In the genomic region with DNA sequence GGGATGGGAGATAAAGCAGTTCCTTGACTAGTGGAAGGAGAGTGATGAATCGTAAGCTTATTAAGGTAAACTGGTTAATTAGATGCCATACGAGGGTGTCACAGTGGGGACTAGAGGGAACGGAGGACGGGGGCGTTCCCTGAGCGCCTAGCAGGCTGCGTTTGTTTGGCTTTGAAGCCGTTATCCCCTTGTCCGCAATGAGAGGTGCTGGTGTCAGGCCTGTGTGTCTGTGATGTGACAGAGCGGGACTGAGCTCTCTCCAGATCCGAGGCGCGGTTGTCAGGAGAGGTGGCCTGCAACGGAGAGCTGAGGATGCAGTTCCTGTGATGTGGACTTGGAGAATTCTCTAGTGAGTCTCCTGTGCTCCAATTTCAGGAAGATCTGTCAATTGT, we compare ENCODE assay signal across 9 cellular contexts.
DNase-seq lines count a peak whose midpoint lies in the region; ATAC-seq and TF ChIP-seq lines count a peak whose summit lies in the region.
"Had no signal": no experiment of that assay in that cellular context is flagged by ENCODE, and none has a peak within 500 bp of the region (broad histone marks: within the 10 kb centered on the region; RNA-seq: fewer than 3 reads in every experiment).

No MANE protein-coding gene starts in this region.

- no peaks in the 10 kb centered on the region for H4K20me1 ChIP-seq in PC-9 (ENCODE audit: insufficient read depth)
- H4K20me1 ChIP-seq: BLaER1 treated with 17β-estradiol and CSF1 and Interleukin-3, amounts not matched to agents 10 nM and 100 nM had no signal

- H3K27ac ChIP-seq in brain microvascular endothelial cell (no peak overlapping the region), urinary bladder (ENCODE audit: low read depth) (no peak overlapping the region), PC-9 (no peak overlapping the region)
- H3K27ac ChIP-seq: BLaER1 treated with 17β-estradiol and CSF1 and Interleukin-3, amounts not matched to agents 10 nM and 100 nM had no signal

- no peak overlapping the region for H3K27ac Mint-ChIP-seq in activated T-cell treated with anti-CD3 and anti-CD28 coated beads, Interleukin-2, amount 50 U/mL, for 72 hours

- H3K9me3 Mint-ChIP-seq in activated T-cell treated with anti-CD3 and anti-CD28 coated beads, Interleukin-2, amount 50 U/mL, for 72 hours = no peaks in the 10 kb centered on the region

- BruUV-seq in PC-9 (replicated peaks; lab: Mats Ljungman, UMichigan) = no TSS peak

- 49% methylated on average over 14 of the region's 14 CpGs for WGBS in urinary bladder

- no peaks in the 10 kb centered on the region for H3K4me1 Mint-ChIP-seq in activated T-cell treated with anti-CD3 and anti-CD28 coated beads, Interleukin-2, amount 50 U/mL, for 72 hours (ENCODE audit: low read depth)

- H3F3A ChIP-seq in PC-9 (ENCODE audit: insufficient read depth, low read depth) = 0 out of 2 replicates have a peak, but pooled peaks cover 4% of the 10 kb centered on the region

- H3K36me3 ChIP-seq in brain microvascular endothelial cell (replicated peaks) (no peaks in the 10 kb centered on the region), urinary bladder (ENCODE audit: insufficient read depth) (no peaks in the 10 kb centered on the region), PC-9 (ENCODE audit: low read depth) (no peaks in the 10 kb centered on the region)
- H3K36me3 ChIP-seq: BLaER1 treated with 17β-estradiol and CSF1 and Interleukin-3, amounts not matched to agents 10 nM and 100 nM had no signal

- intact Hi-C loops in PC-9 (cut with micrococcal nuclease; ENCODE audit: unreplicated experiment) = no loop called here

- H3K4me3 Mint-ChIP-seq in activated T-cell treated with anti-CD3 and anti-CD28 coated beads, Interleukin-2, amount 50 U/mL, for 72 hours = peak overlapping the region; percentile 12 to 78

- H3K27me3 ChIP-seq in brain microvascular endothelial cell (replicated peaks) = no peaks in the 10 kb centered on the region
- H3K27me3 ChIP-seq in PC-9 (ENCODE audit: insufficient read depth, low read depth) = peaks cover 10% of the 10 kb centered on the region; the same call in 1 of the 2 replicates
- H3K27me3 ChIP-seq: BLaER1 treated with 17β-estradiol and CSF1 and Interleukin-3, amounts not matched to agents 10 nM and 100 nM had no signal

- peaks cover 0 to 2% of the 10 kb centered on the region in 2 donors for H3K36me3 Mint-ChIP-seq in activated T-cell treated with anti-CD3 and anti-CD28 coated beads, Interleukin-2, amount 50 U/mL, for 72 hours (ENCODE audit: insufficient read depth in 2 of 2)

- no peaks in the 10 kb centered on the region for H3K79me2 ChIP-seq in PC-9 (ENCODE audit: low read depth)

- H3K4me1 ChIP-seq in urinary bladder (ENCODE audit: insufficient read depth) = no peaks in the 10 kb centered on the region
- peaks cover 8% of the 10 kb centered on the region; the same call in 1 of the 2 replicates for H3K4me1 ChIP-seq in PC-9 (replicated peaks; ENCODE audit: insufficient read depth)
- H3K4me1 ChIP-seq: BLaER1 treated with 17β-estradiol and CSF1 and Interleukin-3, amounts not matched to agents 10 nM and 100 nM had no signal

- H3K9me2 ChIP-seq in PC-9 (ENCODE audit: insufficient read depth) = no peaks in the 10 kb centered on the region

- CTCF ChIA-PET in PC-9 (lab: Charles Lee) = no interaction called here

- DNase-seq in activated T-cell treated with anti-CD3 and anti-CD28 coated beads, Interleukin-2, amount 50 U/mL, for 72 hours = no peak
- DNase-seq in activated T-cell treated with anti-CD3 and anti-CD28 coated beads, Interleukin-2, amount 50 U/mL, for 1 hour = no peak
- DNase-seq in brain microvascular endothelial cell = no peak
- peak; percentile 57 for DNase-seq in left kidney (ENCODE audit: low read depth, low spot score)
- no peak for DNase-seq in NCI-H510A treated with DMSO at 0.1 percent for 48 hours (lab: John Stamatoyannopoulos, UW)
- DNase-seq in PC-9 = no peak

- no peak overlapping the region for H3K4me2 ChIP-seq in PC-9
- H3K4me2 ChIP-seq: BLaER1 treated with 17β-estradiol and CSF1 and Interleukin-3, amounts not matched to agents 10 nM and 100 nM had no signal

- H2AFZ ChIP-seq in PC-9 = no peak overlapping the region

- H3K4me3 ChIP-seq in brain microvascular endothelial cell (ENCODE audit: low read depth, low read length) (peak overlapping the region; percentile 73), urinary bladder (ENCODE audit: low read depth, low read length) (peak overlapping the region; percentile 93), PC-9 (no peak overlapping the region)
- H3K4me3 ChIP-seq: BLaER1 treated with 17β-estradiol and CSF1 and Interleukin-3, amounts not matched to agents 10 nM and 100 nM had no signal

- H3K9me3 ChIP-seq in PC-9 (ENCODE audit: insufficient read depth, low read depth) = no peaks in the 10 kb centered on the region

- POLR2A ChIA-PET in PC-9 (lab: Charles Lee; ENCODE audit: unreplicated experiment) = no interaction called here

- in situ Hi-C loops in brain microvascular endothelial cell (cut with HindIII; ENCODE audit: low pct_ligation_motif_present, low sequenced_read_pairs) = no loop called here

- TF ChIP-seq CTCF in brain microvascular endothelial cell (IDR thresholded peaks at IDR 0.05; ENCODE audit: low read depth, low read length, missing control alignments) (no peak), PC-9 (conservative IDR thresholded peaks at IDR 0.05) (no peak)

- H3K27me3 Mint-ChIP-seq in activated T-cell treated with anti-CD3 and anti-CD28 coated beads, Interleukin-2, amount 50 U/mL, for 72 hours (ENCODE audit: low read depth) = peaks cover 41% of the 10 kb centered on the region

- ATAC-seq in activated T-cell treated with anti-CD3 and anti-CD28 coated beads, Interleukin-2, amount 50 U/mL, for 72 hours (replicated peaks in 1 of 2) = no peak
- ATAC-seq in GM21717 (IDR thresholded peaks at IDR 0.05; ENCODE audit: unreplicated experiment) = no peak
